ENCODE assay signal across 9 cellular contexts in genomic region chr11:98549571-98549970, GRCh38.
"Had no signal": no experiment of that assay in that cellular context is flagged by ENCODE, and none has a peak within 500 bp of the region (broad histone marks: within the 10 kb centered on the region; RNA-seq: fewer than 3 reads in every experiment).

No MANE protein-coding gene starts in this region.

- H2AFZ ChIP-seq: GM23248 had no signal

- ATAC-seq: HCT116, HepG2 had no signal

- H3K4me3 ChIP-seq: GM23248, HAP-1 had no signal

- H3K4me1 ChIP-seq: HAP-1 had no signal

- FAIRE-seq: HepG2 had no signal

- H3K9me3 ChIP-seq: HAP-1 had no signal

- DNase-seq: GM23248, GOT3, H7, HFFc6 had no signal

- H3K27ac ChIP-seq: GM23248, HL-60, KMS-11 had no signal

- H3K9ac ChIP-seq: GM23248, KMS-11 had no signal

- H3K4me2 ChIP-seq: KMS-11 had no signal

- H3K36me3 ChIP-seq: HAP-1 had no signal
